In genomic region chr2:15642334-15643208, GRCh38 we compare ENCODE assay signal across 27 cellular contexts. TPM values are rescaled to one million over a fixed set of nuclear protein-coding genes. Genes with fewer than 3 reads are reported as not detected.
A peak's percentile ranks its signal among the peaks of the same experiment; 100 is the strongest.
DNase-seq lines count a peak whose midpoint lies in the region; ATAC-seq and TF ChIP-seq lines count a peak whose summit lies in the region.
"Had no signal": no experiment of that assay in that cellular context is flagged by ENCODE, and none has a peak within 500 bp of the region (broad histone marks: within the 10 kb centered on the region; RNA-seq: fewer than 3 reads in every experiment).

No MANE protein-coding gene starts in this region.

- H3K9me3 Mint-ChIP-seq in neural progenitor cell = peaks cover 20% of the 10 kb centered on the region
- H3K9me3 Mint-ChIP-seq in activated naive CD4-positive, alpha-beta T cell treated with anti-CD3 and anti-CD28 coated beads, Interleukin-2, amount 10 ng/mL, durations not matched to agents 7 days and 5 days = peaks cover 6% of the 10 kb centered on the region

- peaks cover 5% of the 10 kb centered on the region for H3K27me3 Mint-ChIP-seq in neural progenitor cell (ENCODE audit: insufficient read depth, low read depth)
- H3K27me3 Mint-ChIP-seq in activated naive CD4-positive, alpha-beta T cell treated with anti-CD3 and anti-CD28 coated beads, Interleukin-2, amount 10 ng/mL, durations not matched to agents 7 days and 5 days = no peaks in the 10 kb centered on the region

- peak; percentile 48 for DNase-seq in right atrium auricular region (ENCODE audit: low spot score)
- DNase-seq in Right ventricle myocardium inferior (ENCODE audit: missing footprints) = no peak
- DNase-seq in kidney tubule cell (ENCODE audit: low spot score) = peak; percentile 40
- no peak for DNase-seq in neural progenitor cell (ENCODE audit: low spot score)
- no peak for DNase-seq in SK-N-SH
- DNase-seq in DMS53 treated with DMSO at 0.1 percent for 48 hours (lab: John Stamatoyannopoulos, UW; ENCODE audit: unreplicated experiment) = no peak
- no peak for DNase-seq in activated CD4-positive, CD25-positive, alpha-beta regulatory T cell (lab: John Stamatoyannopoulos, UW)
- DNase-seq in activated naive CD4-positive, alpha-beta T cell treated with anti-CD3 and anti-CD28 coated beads, Interleukin-2, amount 10 ng/mL, durations not matched to agents 7 days and 5 days = no peak
- DNase-seq: activated B cell treated with CpG ODN at 0.5 μM for 24 hours; activated CD4-positive, alpha-beta T cell treated with anti-CD3 and anti-CD28 coated beads, Interleukin-2, amount 50 U/mL, for 48 hours; activated naive CD4-positive, alpha-beta T cell; activated T-cell treated with anti-CD3 and anti-CD28 coated beads, Interleukin-2, amount 50 U/mL, for 72 hours; central memory CD4-positive, alpha-beta T cell; DMS53; IMR-90; NCI-H1694; NCI-H774; stimulated activated CD4-positive, alpha-beta T cell treated with anti-CD3 and anti-CD28 coated beads, Interleukin-4, amount 100 ng/mL, for 24 hours; T-cell; transverse colon had no signal

- H3K36me3 ChIP-seq in right atrium auricular region (no peaks in the 10 kb centered on the region), neural progenitor cell (no peaks in the 10 kb centered on the region), SK-N-SH (replicated peaks in 1 of 2; ENCODE audit: control insufficient read depth in 1 of 2, insufficient read depth in 2 of 2, low read length in 1 of 2) (peaks cover 8 to 12% of the 10 kb centered on the region in 2 experiments)
- H3K36me3 ChIP-seq: SJCRH30, transverse colon had no signal

- peak overlapping the region; percentile 97 for H3K27ac Mint-ChIP-seq in neural progenitor cell
- H3K27ac Mint-ChIP-seq in activated naive CD4-positive, alpha-beta T cell treated with anti-CD3 and anti-CD28 coated beads, Interleukin-2, amount 10 ng/mL, durations not matched to agents 7 days and 5 days = no peak overlapping the region
- H3K27ac Mint-ChIP-seq: activated B cell treated with CpG ODN at 0.5 μM for 24 hours; activated T-cell treated with anti-CD3 and anti-CD28 coated beads, Interleukin-2, amount 50 U/mL, for 72 hours; natural killer cell treated with Interleukin-12 subunit alpha and Interleukin-12 subunit beta and Interleukin-15 and Interleukin-18, amount 100 ng/mL, for 72 hours; T-cell had no signal

- H3K79me2 ChIP-seq in neural progenitor cell (ENCODE audit: low read depth) (no peaks in the 10 kb centered on the region), SK-N-SH (ENCODE audit: insufficient read depth) (no peaks in the 10 kb centered on the region)
- H3K79me2 ChIP-seq: parathyroid adenoma had no signal

- peaks cover 19% of the 10 kb centered on the region for H3K36me3 Mint-ChIP-seq in neural progenitor cell
- peaks cover 12% of the 10 kb centered on the region for H3K36me3 Mint-ChIP-seq in activated naive CD4-positive, alpha-beta T cell treated with anti-CD3 and anti-CD28 coated beads, Interleukin-2, amount 10 ng/mL, durations not matched to agents 7 days and 5 days

- no peaks in the 10 kb centered on the region for H3K27me3 ChIP-seq in right atrium auricular region
- no peaks in the 10 kb centered on the region for H3K27me3 ChIP-seq in neural progenitor cell
- H3K27me3 ChIP-seq in SK-N-SH (ENCODE audit: insufficient read depth) = no peaks in the 10 kb centered on the region
- H3K27me3 ChIP-seq: BLaER1 treated with 17β-estradiol and CSF1 and Interleukin-3, amounts not matched to agents 10 nM and 100 nM; SJCRH30; transverse colon had no signal

- peaks cover 49% of the 10 kb centered on the region for H3K4me1 Mint-ChIP-seq in neural progenitor cell
- H3K4me1 Mint-ChIP-seq in activated naive CD4-positive, alpha-beta T cell treated with anti-CD3 and anti-CD28 coated beads, Interleukin-2, amount 10 ng/mL, durations not matched to agents 7 days and 5 days = no peaks in the 10 kb centered on the region

- no peaks in the 10 kb centered on the region for H4K20me1 ChIP-seq in neural progenitor cell (ENCODE audit: low read depth)
- no peaks in the 10 kb centered on the region for H4K20me1 ChIP-seq in SK-N-SH (ENCODE audit: insufficient read depth)

- ATAC-seq in Right ventricle myocardium inferior = no peak
- ATAC-seq: activated T-cell treated with anti-CD3 and anti-CD28 coated beads, Interleukin-2, amount 50 U/mL, for 72 hours; sciatic nerve; T-cell had no signal

- no peaks in the 10 kb centered on the region for H3K9me2 ChIP-seq in SK-N-SH

- TF ChIP-seq EP300 in SK-N-SH (IDR thresholded peaks at IDR 0.05; ENCODE audit: borderline replicate concordance in 1 of 2, low read depth in 1 of 2, low read length in 1 of 2) = no peak

- H2AFZ ChIP-seq in neural progenitor cell (replicated peaks) (no peak overlapping the region), SK-N-SH (ENCODE audit: low read depth) (no peak overlapping the region)
- H2AFZ ChIP-seq: parathyroid adenoma had no signal

- H3K9me3 ChIP-seq in right atrium auricular region (peaks cover 0 to 5% of the 10 kb centered on the region in 2 donors), neural progenitor cell (ENCODE audit: low read depth) (no peaks in the 10 kb centered on the region), SK-N-SH (no peaks in the 10 kb centered on the region)
- H3K9me3 ChIP-seq: SJCRH30, transverse colon had no signal

- CTCF ChIA-PET in SK-N-SH (lab: Yijun Ruan, JAX) = interaction anchor here (0.8 to 18.8 kb wide), 10 partner anchors 55 to 1115 kb away, joined by 3 to 214 read pairs (median 6); partner anchors contain the start of gene MYCN
- CTCF ChIA-PET in activated naive CD4-positive, alpha-beta T cell treated with anti-CD3 and anti-CD28 coated beads, Interleukin-2, amount 10 ng/mL, durations not matched to agents 7 days and 5 days (lab: Charles Lee) = no interaction called here

- POLR2A ChIA-PET in SK-N-SH (lab: Yijun Ruan, JAX) = no interaction called here

- H3F3A ChIP-seq in neural progenitor cell (ENCODE audit: low read depth) = no peaks in the 10 kb centered on the region
- H3F3A ChIP-seq in SK-N-SH (replicated peaks; ENCODE audit: insufficient read depth) = no peaks in the 10 kb centered on the region

- intact Hi-C loops in Right ventricle myocardium inferior (cut with DNase I) = loop anchor here (5.0 kb wide), 1 partner anchor 105 kb away; no protein-coding TSS in a partner anchor

- no peak overlapping the region for H3K9ac ChIP-seq in neural progenitor cell
- no peak overlapping the region for H3K9ac ChIP-seq in SK-N-SH
- H3K9ac ChIP-seq: BLaER1 treated with 17β-estradiol and CSF1 and Interleukin-3, amounts not matched to agents 10 nM and 100 nM; parathyroid adenoma had no signal

- 90% methylated on average over 18 of the region's 21 CpGs for WGBS in SK-N-SH (ENCODE audit: low lambda C conversion rate)

- TF ChIP-seq CTCF in right atrium auricular region (IDR thresholded peaks at IDR 0.05) (no peak), neural progenitor cell (IDR thresholded peaks at IDR 0.05) (no peak), SK-N-SH (IDR thresholded peaks at IDR 0.05) (no peak)

- H3K4me2 ChIP-seq in neural progenitor cell (peak overlapping the region; percentile 21), SK-N-SH (no peak overlapping the region)

- peak overlapping the region; percentile 42 for H3K4me3 Mint-ChIP-seq in neural progenitor cell
- H3K4me3 Mint-ChIP-seq in activated naive CD4-positive, alpha-beta T cell treated with anti-CD3 and anti-CD28 coated beads, Interleukin-2, amount 10 ng/mL, durations not matched to agents 7 days and 5 days = no peak overlapping the region
- H3K4me3 Mint-ChIP-seq: activated B cell treated with CpG ODN at 0.5 μM for 24 hours; activated T-cell treated with anti-CD3 and anti-CD28 coated beads, Interleukin-2, amount 50 U/mL, for 72 hours; natural killer cell treated with Interleukin-12 subunit alpha and Interleukin-12 subunit beta and Interleukin-15 and Interleukin-18, amount 100 ng/mL, for 72 hours; T-cell had no signal

- H3K4me1 ChIP-seq in right atrium auricular region (peaks cover 0 to 29% of the 10 kb centered on the region in 2 donors), neural progenitor cell (peaks cover 12% of the 10 kb centered on the region), SK-N-SH (ENCODE audit: control insufficient read depth in 1 of 2, insufficient read depth in 2 of 2, low read depth in 1 of 2, low read length in 1 of 2) (peaks cover 0 to 4% of the 10 kb centered on the region in 2 experiments; a peak in 1 of 4 replicates)
- H3K4me1 ChIP-seq: parathyroid adenoma had no signal

- no peak for TF ChIP-seq RAD21 in SK-N-SH (IDR thresholded peaks at IDR 0.05; ENCODE audit: low read length)

- H3K4me3 ChIP-seq in right atrium auricular region (no peak overlapping the region), neural progenitor cell (no peak overlapping the region), SK-N-SH (ENCODE audit: low read depth in 2 of 2, low read length in 1 of 2) (no peak overlapping the region)
- H3K4me3 ChIP-seq: BLaER1 treated with 17β-estradiol and CSF1 and Interleukin-3, amounts not matched to agents 10 nM and 100 nM; lung; SJCRH30; transverse colon had no signal

- H3K27ac ChIP-seq in right atrium auricular region (no peak overlapping the region), neural progenitor cell (no peak overlapping the region), SK-N-SH (ENCODE audit: low read depth in 2 of 2, low read length in 1 of 2) (no peak overlapping the region)
- H3K27ac ChIP-seq: 22Rv1; BLaER1 treated with 17β-estradiol and CSF1 and Interleukin-3, amounts not matched to agents 10 nM and 100 nM; parathyroid adenoma; SJCRH30; transverse colon had no signal

TF ChIP-seq in SK-N-SH, 30 proteins besides CTCF, POLR2A, EP300 and RAD21:
- TF ChIP-seq ELF1 (IDR thresholded peaks at IDR 0.05) (no peak), CHD2 (IDR thresholded peaks at IDR 0.05; ENCODE audit: low read length, partially characterized antibody) (no peak), NRF1 (IDR thresholded peaks at IDR 0.05; ENCODE audit: low read depth, low read length) (no peak), IRF3 (IDR thresholded peaks at IDR 0.05; ENCODE audit: low read depth, low read length) (no peak)

RNA-seq across cellular contexts. Expression of gene DDX1, which starts 50.9 kb away (rescaled TPM):
- total RNA-seq in right atrium auricular region (10 to 100 TPM; 60.1 to 75.9 TPM), Right ventricle myocardium inferior (142 TPM), neural progenitor cell (ENCODE audit: low replicate concordance) (66.8 and 103 TPM in 2 replicates)
- polyA plus RNA-seq in SK-N-SH (2012; rRNA removed) = 54.5 and 64.2 TPM in 2 replicates
- polyA plus RNA-seq in SK-N-SH (2012; cell fraction: cytosol; rRNA removed) = 78.8 and 102 TPM in 2 replicates
- 24.5 and 47.8 TPM in 2 replicates for polyA plus RNA-seq in SK-N-SH (2012; cell fraction: nucleus; rRNA removed)

Comparison
In these comparisons a context has a peak if more than half of its experiments do, and no peak if none do; other contexts are left out.
1. DNase-seq: peak in right atrium auricular region (single experiment) and kidney tubule cell (single experiment); none in Right ventricle myocardium inferior (single experiment), neural progenitor cell (single experiment), SK-N-SH (single experiment), DMS53 treated with DMSO at 0.1 percent for 48 hours (single experiment), activated CD4-positive, CD25-positive, alpha-beta regulatory T cell (0 of 4) and activated naive CD4-positive, alpha-beta T cell treated with anti-CD3 and anti-CD28 coated beads, Interleukin-2, amount 10 ng/mL, durations not matched to agents 7 days and 5 days (single experiment).